ENCODE assay signal across 34 cellular contexts in genomic region chr13:37226966-37227365, GRCh38.
DNase-seq lines count a peak whose midpoint lies in the region; ATAC-seq, FAIRE-seq and TF ChIP-seq lines count a peak whose summit lies in the region.
"Had no signal": no experiment of that assay in that cellular context is flagged by ENCODE, and none has a peak within 500 bp of the region (broad histone marks: within the 10 kb centered on the region; RNA-seq: fewer than 3 reads in every experiment).

No MANE protein-coding gene starts in this region.

- DNase-seq in MCF 10A (ENCODE audit: unreplicated experiment) (peak; percentile 9), breast epithelium (ENCODE audit: low spot score in 2 of 2) (no peak), amniotic stem cell (lab: John Stamatoyannopoulos, UW) (peak; percentile 7), fibroblast of mammary gland (ENCODE audit: low read depth) (peak; percentile 29), GM12891 (ENCODE audit: insufficient read length, low spot score) (no peak), NCI-H1694 treated with DMSO at 0.1 percent for 48 hours (lab: John Stamatoyannopoulos, UW) (no peak)
- DNase-seq in activated effector memory CD4-positive, alpha-beta T cell treated with anti-CD3 and anti-CD28 coated beads, Interleukin-2, amount 50 U/mL, for 16 hours, result no peak
- DNase-seq: activated CD4-positive, alpha-beta T cell treated with anti-CD3 and anti-CD28 coated beads, Interleukin-2, amount 10 ng/mL, durations not matched to agents 24 days and 14 days; activated CD8-positive, alpha-beta memory T cell treated with anti-CD3 and anti-CD28 coated beads for 24 hours; activated gamma-delta T cell; activated naive CD8-positive, alpha-beta T cell treated with anti-CD3 and anti-CD28 coated beads for 36 hours; Calu3; CD4-positive, CD25-positive, alpha-beta regulatory T cell; DND-41; mesenchymal stem cell; NCI-H1417 treated with DMSO at 0.1 percent for 48 hours; NCI-H2081; NCI-H345; NCI-H748 treated with DMSO at 0.1 percent for 48 hours; nephron progenitor cell; pancreas; SIG-M5; stimulated activated naive CD4-positive, alpha-beta T cell treated with Interleukin-2 at 50 U/mL for 16 hours; upper lobe of left lung had no signal

- no peaks in the 10 kb centered on the region for H3K27me3 ChIP-seq in breast epithelium
- H3K27me3 ChIP-seq: ascending aorta, pancreas, suprapubic skin, upper lobe of left lung had no signal

- H3K9me3 Mint-ChIP-seq in MCF 10A (ENCODE audit: unreplicated experiment), result peaks cover 9% of the 10 kb centered on the region
- H3K9me3 Mint-ChIP-seq: activated CD4-positive, alpha-beta T cell treated with anti-CD3 and anti-CD28 coated beads, Interleukin-2, amount 10 ng/mL, durations not matched to agents 24 days and 14 days had no signal

- peak overlapping the region; percentile 14 for H3K27ac Mint-ChIP-seq in MCF 10A (ENCODE audit: low read depth, unreplicated experiment)
- H3K27ac Mint-ChIP-seq: activated CD4-positive, alpha-beta T cell treated with anti-CD3 and anti-CD28 coated beads, Interleukin-2, amount 10 ng/mL, durations not matched to agents 24 days and 14 days; activated naive CD8-positive, alpha-beta T cell treated with anti-CD3 and anti-CD28 coated beads for 36 hours; CD4-positive, CD25-positive, alpha-beta regulatory T cell; nephron progenitor cell had no signal

- intact Hi-C loops in MCF 10A (cut with micrococcal nuclease), result no loop called here
- intact Hi-C loops in breast epithelium (cut with DNase I; ENCODE audit: low total_unique reads), result no loop called here

- ATAC-seq in GM18858 (IDR thresholded peaks at IDR 0.05; ENCODE audit: unreplicated experiment), result no peak
- ATAC-seq: left lobe of liver, Panc1, pancreas had no signal

- POLR2A ChIA-PET in MCF 10A (lab: Yijun Ruan, JAX), result no interaction called here

- H3K4me1 ChIP-seq in breast epithelium, result no peaks in the 10 kb centered on the region
- H3K4me1 ChIP-seq: pancreas, upper lobe of left lung had no signal

- no peak overlapping the region for H3K4me3 Mint-ChIP-seq in MCF 10A (ENCODE audit: unreplicated experiment)
- H3K4me3 Mint-ChIP-seq: activated CD4-positive, alpha-beta T cell treated with anti-CD3 and anti-CD28 coated beads, Interleukin-2, amount 10 ng/mL, durations not matched to agents 24 days and 14 days; activated naive CD8-positive, alpha-beta T cell treated with anti-CD3 and anti-CD28 coated beads for 36 hours; CD4-positive, CD25-positive, alpha-beta regulatory T cell; nephron progenitor cell had no signal

- no peak for TF ChIP-seq POLR2A in breast epithelium (IDR thresholded peaks at IDR 0.05)
- TF ChIP-seq POLR2A in GM12891 (IDR thresholded peaks at IDR 0.05; ENCODE audit: low read depth, low read length), result no peak

- no peak for FAIRE-seq in GM12891 (lab: Jason Lieb, UNC)
- FAIRE-seq: GM19239 had no signal

- H3K36me3 ChIP-seq in breast epithelium, result no peaks in the 10 kb centered on the region
- H3K36me3 ChIP-seq: ascending aorta, pancreas, suprapubic skin, upper lobe of left lung had no signal

- TF ChIP-seq CTCF in MCF 10A (IDR thresholded peaks at IDR 0.05; ENCODE audit: unreplicated experiment), result no peak
- no peak for TF ChIP-seq CTCF in breast epithelium (IDR thresholded peaks at IDR 0.05)
- TF ChIP-seq CTCF in fibroblast of mammary gland (conservative IDR thresholded peaks at IDR 0.05; ENCODE audit: control insufficient read depth, insufficient read depth, low read depth, low read length), result no peak

- no peak overlapping the region for H3K27ac ChIP-seq in breast epithelium
- H3K27ac ChIP-seq: 22Rv1, KMS-11, pancreas, suprapubic skin, upper lobe of left lung, VCaP had no signal

- BruUV-seq in MCF 10A (replicated peaks; lab: Mats Ljungman, UMichigan), result no TSS peak

- CTCF ChIA-PET in MCF 10A (lab: Yijun Ruan, JAX), result interaction anchor here (0.8 kb wide), 1 partner anchor 108 kb away, joined by 3 read pairs; no protein-coding TSS in a partner anchor

- H3K4me1 Mint-ChIP-seq in MCF 10A (ENCODE audit: insufficient read depth, unreplicated experiment), result peaks cover 16% of the 10 kb centered on the region
- H3K4me1 Mint-ChIP-seq: activated CD4-positive, alpha-beta T cell treated with anti-CD3 and anti-CD28 coated beads, Interleukin-2, amount 10 ng/mL, durations not matched to agents 24 days and 14 days; activated naive CD8-positive, alpha-beta T cell treated with anti-CD3 and anti-CD28 coated beads for 36 hours; CD4-positive, CD25-positive, alpha-beta regulatory T cell; nephron progenitor cell had no signal

- peaks cover 4% of the 10 kb centered on the region for H3K36me3 Mint-ChIP-seq in MCF 10A (ENCODE audit: insufficient read depth, unreplicated experiment)
- H3K36me3 Mint-ChIP-seq: activated naive CD8-positive, alpha-beta T cell treated with anti-CD3 and anti-CD28 coated beads for 36 hours; CD4-positive, CD25-positive, alpha-beta regulatory T cell had no signal

- no peak overlapping the region for H3K4me3 ChIP-seq in breast epithelium
- H3K4me3 ChIP-seq in fibroblast of mammary gland (ENCODE audit: control insufficient read depth, low read depth, low read length), result no peak overlapping the region
- H3K4me3 ChIP-seq: ascending aorta, pancreas, skin epidermis, suprapubic skin, upper lobe of left lung had no signal

- peaks cover 5 to 10% of the 10 kb centered on the region in 2 donors for H3K9me3 ChIP-seq in breast epithelium
- H3K9me3 ChIP-seq: pancreas, upper lobe of left lung had no signal

- no peaks in the 10 kb centered on the region for H3K27me3 Mint-ChIP-seq in MCF 10A (ENCODE audit: insufficient read depth, unreplicated experiment)
- H3K27me3 Mint-ChIP-seq: activated CD4-positive, alpha-beta T cell treated with anti-CD3 and anti-CD28 coated beads, Interleukin-2, amount 10 ng/mL, durations not matched to agents 24 days and 14 days; activated naive CD8-positive, alpha-beta T cell treated with anti-CD3 and anti-CD28 coated beads for 36 hours; CD4-positive, CD25-positive, alpha-beta regulatory T cell had no signal

TF ChIP-seq in GM12891, 5 proteins besides CTCF, POLR2A, EP300 and RAD21:
- no peak for TF ChIP-seq POU2F2 (IDR thresholded peaks at IDR 0.05; ENCODE audit: low read depth, low read length)
- no peak for TF ChIP-seq TAF1 (IDR thresholded peaks at IDR 0.05; ENCODE audit: low read depth, low read length)
- no peak for TF ChIP-seq SPI1 (IDR thresholded peaks at IDR 0.05; ENCODE audit: low read depth, low read length)
- TF ChIP-seq POLR2AphosphoS5 (IDR thresholded peaks at IDR 0.05; ENCODE audit: low read depth, low read length), result no peak
- TF ChIP-seq PAX5 (IDR thresholded peaks at IDR 0.05; ENCODE audit: insufficient read depth, low read length, severe bottlenecking), result no peak

Comparison
In these comparisons a context has a peak if more than half of its experiments do, and no peak if none do; other contexts are left out.
1. DNase-seq: peak in MCF 10A (single experiment), amniotic stem cell (single experiment) and fibroblast of mammary gland (single experiment); none in breast epithelium (0 of 2), GM12891 (single experiment), activated effector memory CD4-positive, alpha-beta T cell treated with anti-CD3 and anti-CD28 coated beads, Interleukin-2, amount 50 U/mL, for 16 hours (single experiment) and NCI-H1694 treated with DMSO at 0.1 percent for 48 hours (single experiment).